8 cellular contexts compared by ENCODE assay signal in genomic region chr19:18831524-18832330, GRCh38. TPM values are rescaled to one million over a fixed set of nuclear protein-coding genes. Genes with fewer than 3 reads are reported as not detected.
A peak's percentile ranks its signal among the peaks of the same experiment; 100 is the strongest.
DNase-seq lines count a peak whose midpoint lies in the region; ATAC-seq and TF ChIP-seq lines count a peak whose summit lies in the region.

Gene UPF1 (plus strand): TSS chr19:18831959. CDS start chr19:18832210, 251 bp downstream.

- H3K36me3 ChIP-seq in muscle layer of colon (ENCODE audit: insufficient read depth, low read length): no peaks in the 10 kb centered on the region

- peaks cover 21% of the 10 kb centered on the region for H3K4me1 ChIP-seq in muscle layer of colon (ENCODE audit: insufficient read depth, low read length)

- H3K4me3 ChIP-seq in muscle layer of colon (ENCODE audit: low read depth in 1 of 2, low read length in 2 of 2): peak within 1 kb of the TSS; percentile 81 to 90

- peak; percentile 77 for DNase-seq in DMS 273 treated with DMSO at 0.1 percent for 48 hours (lab: John Stamatoyannopoulos, UW)
- peak; percentile 62 for DNase-seq in OCI-M2 (lab: John Stamatoyannopoulos, UW; ENCODE audit: unreplicated experiment)
- DNase-seq in activated T-cell treated with anti-CD3 and anti-CD28 coated beads, Interleukin-2, amount 50 U/mL, for 1 hour: peak; percentile 94
- peak; percentile 91 for DNase-seq in stimulated activated CD8-positive, alpha-beta memory T cell treated with anti-CD3 and anti-CD28 coated beads, Interleukin-7, amount 100 ng/mL, for 24 hours (ENCODE audit: low read depth)

- H3K9ac ChIP-seq in muscle layer of colon (ENCODE audit: low read length): peak within 1 kb of the TSS; percentile 92

- ATAC-seq in GM21529 (IDR thresholded peaks at IDR 0.05; ENCODE audit: unreplicated experiment): peak; percentile 62
- ATAC-seq in esophagus mucosa: peak; percentile 87

- no peaks in the 10 kb centered on the region for H3K27me3 ChIP-seq in muscle layer of colon (ENCODE audit: control insufficient read depth in 1 of 2, insufficient read depth in 2 of 2, low read length in 2 of 2)

- no peak for TF ChIP-seq RAD21 in Ishikawa (IDR thresholded peaks at IDR 0.05; ENCODE audit: low read depth)

- H3K9me3 ChIP-seq in muscle layer of colon (ENCODE audit: low read length): no peaks in the 10 kb centered on the region

- H3K27ac ChIP-seq in muscle layer of colon (ENCODE audit: low read depth, low read length): peak within 1 kb of the TSS; percentile 82

- no peak; the same call in 1 of the 2 replicates for TF ChIP-seq EP300 in Ishikawa (IDR thresholded peaks at IDR 0.05; ENCODE audit: borderline replicate concordance)

TF ChIP-seq in Ishikawa, 13 proteins besides CTCF, POLR2A, EP300 and RAD21:
- peak; percentile 82; the same call in 1 of the 2 replicates for TF ChIP-seq TAF1 (IDR thresholded peaks at IDR 0.05; ENCODE audit: low read depth)
- TF ChIP-seq ZBTB7A (IDR thresholded peaks at IDR 0.05; ENCODE audit: low read depth): no peak
TF ChIP-seq in Ishikawa: peak in this region for 1.

RNA-seq across cellular contexts. Expression of gene UPF1, which starts in this region (rescaled TPM):
- 38.4 TPM for total RNA-seq in esophagus mucosa

Comparison
In these comparisons a context has a peak if more than half of its experiments do, and no peak if none do; other contexts are left out.
1. Peak in every context shown above with its lines: DNase-seq, ATAC-seq, H3K4me3 ChIP-seq and H3K27ac ChIP-seq.